ENCODE assay signal across 8 cellular contexts in the genomic region with DNA sequence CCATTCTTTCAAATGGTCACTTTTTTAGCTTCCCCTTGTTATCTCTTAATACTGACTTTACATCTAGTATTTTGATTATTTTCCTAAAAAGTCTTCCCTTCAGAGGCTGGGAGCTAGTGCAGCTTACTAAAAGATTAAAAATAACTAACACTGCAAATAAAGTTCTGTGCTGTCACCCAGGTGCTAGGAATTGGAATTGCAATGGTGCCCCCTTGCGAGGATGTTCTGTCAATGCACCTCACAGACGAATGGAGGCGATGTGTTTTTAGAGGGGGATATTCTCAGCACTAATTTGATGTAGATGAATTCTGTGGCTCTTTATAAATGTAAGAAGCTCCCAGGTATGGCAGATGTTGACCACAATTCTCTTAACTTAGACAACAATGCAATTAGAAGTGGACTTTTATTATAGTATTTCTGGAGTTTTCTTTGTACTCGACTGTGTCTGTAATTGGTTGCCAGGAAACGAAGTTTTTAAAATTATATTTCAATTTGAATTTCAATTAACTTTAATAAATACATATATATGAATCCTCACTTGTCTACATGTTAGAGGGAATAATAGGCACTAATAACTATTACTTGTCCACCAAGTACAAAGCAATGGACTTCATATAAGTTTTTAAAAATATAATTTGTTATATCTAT. TPM values are rescaled to one million over a fixed set of nuclear protein-coding genes. Genes with fewer than 3 reads are reported as not detected.
A peak's percentile ranks its signal among the peaks of the same experiment; 100 is the strongest.
DNase-seq lines count a peak whose midpoint lies in the region; ATAC-seq and FAIRE-seq lines count a peak whose summit lies in the region.

No MANE protein-coding gene starts in this region.

- ATAC-seq in GM21381 (IDR thresholded peaks at IDR 0.05; ENCODE audit: unreplicated experiment), result peak; percentile 62

- FAIRE-seq in G401.6 (lab: Jason Lieb, UNC), result peak; percentile 57

- DNase-seq in HT1080 (ENCODE audit: low read depth) (peak; percentile 38), T-helper 2 cell (peak; percentile 3 to 37 (median 15)), brain pericyte (ENCODE audit: low read depth, low spot score) (peak; percentile 13), iris pigment epithelial cell (ENCODE audit: low read depth) (peak; percentile 40), mucosa of gallbladder (ENCODE audit: low spot score) (no peak)
- peak; percentile 35 for DNase-seq in stimulated activated CD4-positive, alpha-beta T cell treated with anti-CD3 and anti-CD28 coated beads, Interleukin-1b, Interleukin-23, amount 100 ng/mL, for 48 hours

RNA-seq across cellular contexts. Expression of a gene that starts 22.0 kb away (rescaled TPM):
- total RNA-seq in HT1080 (2014; rRNA removed; shearing (Covaris generic)), result not detected in 2 replicates
- not detected in 2 replicates for polyA plus RNA-seq in HT1080 (2015; cell fraction: cytosol; rRNA removed)
- not detected in 2 replicates for polyA plus RNA-seq in HT1080 (2015; cell fraction: nucleus; rRNA removed)
- total RNA-seq in mucosa of gallbladder, result 21.8 TPM

Comparison
In these comparisons a context has a peak if more than half of its experiments do, and no peak if none do; other contexts are left out.
1. RNA of a gene that starts 22.0 kb away (total RNA-seq): 21.8 TPM in mucosa of gallbladder (single experiment); not detected in HT1080; every median in the first group is over 10 times any median in the second.